ENCODE assay signal across 16 cellular contexts in genomic region chr6:149867876-149868640, GRCh38. TPM values are rescaled to one million over a fixed set of nuclear protein-coding genes. Genes with fewer than 3 reads are reported as not detected.
DNase-seq lines count a peak whose midpoint lies in the region; ATAC-seq, FAIRE-seq and TF ChIP-seq lines count a peak whose summit lies in the region.
"Had no signal": no experiment of that assay in that cellular context is flagged by ENCODE, and none has a peak within 500 bp of the region (broad histone marks: within the 10 kb centered on the region; RNA-seq: fewer than 3 reads in every experiment).

No MANE protein-coding gene starts in this region.

- H3F3A ChIP-seq in PC-3 (ENCODE audit: low read length, unreplicated experiment), result no peaks in the 10 kb centered on the region

- H3K27me3 Mint-ChIP-seq in endodermal cell (ENCODE audit: insufficient read depth), result peaks cover 9% of the 10 kb centered on the region
- H3K27me3 Mint-ChIP-seq in progenitor cell of endocrine pancreas, result peaks cover 28% of the 10 kb centered on the region

- H3K9ac ChIP-seq in PC-3 (ENCODE audit: low read length) (no peak overlapping the region), endodermal cell (ENCODE audit: extremely low read depth, low read length, poor library complexity, severe bottlenecking) (no peak overlapping the region)

- 50 to 70% methylated on average over 1 to 4 of the region's 4 CpGs for WGBS in endodermal cell (ENCODE audit: insufficient coverage in 1 of 2, insufficient read length in 1 of 2), 2 experiments

- no peaks in the 10 kb centered on the region for H3K9me2 ChIP-seq in PC-3 (replicated peaks; ENCODE audit: low read length)

- H3K9me3 Mint-ChIP-seq in endodermal cell, result peaks cover 4% of the 10 kb centered on the region
- peaks cover 3% of the 10 kb centered on the region for H3K9me3 Mint-ChIP-seq in progenitor cell of endocrine pancreas (ENCODE audit: low read depth)

- ATAC-seq in PC-3 (no peak), GM18873 (IDR thresholded peaks at IDR 0.05; ENCODE audit: low FRiP score, unreplicated experiment) (no peak)
- ATAC-seq: heart right ventricle, lower lobe of right lung had no signal

- no peak for FAIRE-seq in GM19239 (lab: Jason Lieb, UNC)

- H3K4me3 ChIP-seq in HEK293 (ENCODE audit: low read depth, low read length) (no peak overlapping the region), PC-3 (ENCODE audit: low read length) (no peak overlapping the region), endodermal cell (ENCODE audit: low read length) (no peak overlapping the region), dorsolateral prefrontal cortex (no peak overlapping the region)
- H3K4me3 ChIP-seq: heart right ventricle, lower lobe of right lung, thyroid gland had no signal

- intact Hi-C loops in PC-3 (cut with micrococcal nuclease), result no loop called here
- intact Hi-C loops in dorsolateral prefrontal cortex (cut with DNase I), result loop anchor here (5.0 to 10.0 kb wide), 4 partner anchors 54 to 323 kb away; partner anchors contain the start of genes LATS1 (in 1 of the 2), NUP43 (in 1 of the 2), PCMT1 (in 1 of the 2) and PPIL4 (in 1 of the 2)

- POLR2A ChIA-PET in HEK293 (lab: Yijun Ruan, JAX) (no interaction called here), PC-3 (lab: Charles Lee; ENCODE audit: unreplicated experiment) (no interaction called here)

- H3K4me1 Mint-ChIP-seq in endodermal cell, result peaks cover 3% of the 10 kb centered on the region
- peaks cover 10% of the 10 kb centered on the region for H3K4me1 Mint-ChIP-seq in progenitor cell of endocrine pancreas (ENCODE audit: low read depth)

- no peak overlapping the region for H3K27ac Mint-ChIP-seq in endodermal cell
- H3K27ac Mint-ChIP-seq in progenitor cell of endocrine pancreas, result no peak overlapping the region

- H4K20me1 ChIP-seq in PC-3 (ENCODE audit: low read length), result no peaks in the 10 kb centered on the region

- H3K27ac ChIP-seq in HEK293 (ENCODE audit: extremely low read depth, low read depth, low read length) (no peak overlapping the region), PC-3 (ENCODE audit: low read length) (no peak overlapping the region), endodermal cell (ENCODE audit: low read depth, low read length) (no peak overlapping the region), dorsolateral prefrontal cortex (no peak overlapping the region)
- H3K27ac ChIP-seq: heart right ventricle, lower lobe of right lung, thyroid gland had no signal

- no peaks in the 10 kb centered on the region for H3K4me1 ChIP-seq in HEK293 (ENCODE audit: control insufficient read depth, insufficient read depth, low read length)
- H3K4me1 ChIP-seq in PC-3 (ENCODE audit: insufficient read depth, low read length), result peaks cover 7% of the 10 kb centered on the region; the same call in 1 of the 2 replicates
- H3K4me1 ChIP-seq in endodermal cell (ENCODE audit: control insufficient read depth, insufficient read depth, low read length), result no peaks in the 10 kb centered on the region
- H3K4me1 ChIP-seq: Caco-2 had no signal

- no peak for TF ChIP-seq CTCF in HEK293 (tag by site-specific recombination; IDR thresholded peaks at IDR 0.05)
- TF ChIP-seq CTCF in PC-3 (conservative IDR thresholded peaks at IDR 0.05; ENCODE audit: low read depth, low read length), result no peak
- TF ChIP-seq CTCF in endodermal cell (conservative IDR thresholded peaks at IDR 0.05), result no peak
- TF ChIP-seq CTCF in progenitor cell of endocrine pancreas (IDR thresholded peaks at IDR 0.05; ENCODE audit: unreplicated experiment), result no peak
- TF ChIP-seq CTCF in dorsolateral prefrontal cortex (IDR thresholded peaks at IDR 0.05 in 54 of 56, conservative IDR thresholded peaks at IDR 0.05 in 2 of 56; ENCODE audit: low read depth in 1 of 56, partially characterized antibody in 56 of 56), result no peak

- H3K79me2 ChIP-seq in PC-3 (ENCODE audit: low read length), result no peaks in the 10 kb centered on the region; the same call in 1 of the 2 replicates

- BruUV-seq in PC-3 (replicated peaks; lab: Mats Ljungman, UMichigan), result no TSS peak

- DNase-seq in PC-3, result peak; percentile 67
- DNase-seq in endodermal cell, result peak; percentile 82
- peak; percentile 36 for DNase-seq in progenitor cell of endocrine pancreas (ENCODE audit: low spot score, unreplicated experiment)
- no peak for DNase-seq in GM19239 (ENCODE audit: insufficient read length, low spot score)
- DNase-seq in dorsolateral prefrontal cortex, result no peak
- DNase-seq: activated T-cell treated with anti-CD3 and anti-CD28 coated beads, Interleukin-2, amount 50 U/mL, for 48 hours; aorta; heart right ventricle; lower lobe of right lung; NCI-H146; NCI-H774; occipital lobe; thyroid gland had no signal

- H3K36me3 Mint-ChIP-seq in endodermal cell (ENCODE audit: low read depth) (no peaks in the 10 kb centered on the region), progenitor cell of endocrine pancreas (ENCODE audit: insufficient read depth) (no peaks in the 10 kb centered on the region)

- H3K27me3 ChIP-seq in PC-3 (ENCODE audit: low read length), result no peaks in the 10 kb centered on the region
- H3K27me3 ChIP-seq in endodermal cell (ENCODE audit: control insufficient read depth, insufficient read depth, low read length, poor library complexity, severe bottlenecking), result peaks cover 22% of the 10 kb centered on the region
- no peaks in the 10 kb centered on the region for H3K27me3 ChIP-seq in dorsolateral prefrontal cortex
- H3K27me3 ChIP-seq: heart right ventricle, thyroid gland had no signal

- CTCF ChIA-PET in HEK293 (lab: Yijun Ruan, JAX) (interaction anchor here (0.6 to 1.7 kb wide), 6 partner anchors 19 to 51 kb away, joined by 3 to 6 read pairs (median 4); partner anchors contain the start of gene RAET1E), PC-3 (lab: Charles Lee) (no interaction called here)

- no peak overlapping the region for H3K4me3 Mint-ChIP-seq in endodermal cell
- no peak overlapping the region for H3K4me3 Mint-ChIP-seq in progenitor cell of endocrine pancreas (ENCODE audit: low read depth)

- H3K9me3 ChIP-seq in HEK293 (ENCODE audit: control insufficient read depth, insufficient read depth, low read depth, low read length) (no peaks in the 10 kb centered on the region), PC-3 (ENCODE audit: low read length) (no peaks in the 10 kb centered on the region), endodermal cell (ENCODE audit: control insufficient read depth, low read length) (peaks cover 11% of the 10 kb centered on the region)
- H3K9me3 ChIP-seq: Caco-2, lower lobe of right lung, thyroid gland had no signal

- H3K36me3 ChIP-seq in HEK293 (ENCODE audit: control insufficient read depth in 2 of 2, insufficient read depth in 1 of 2, low read length in 2 of 2) (no peaks in the 10 kb centered on the region), PC-3 (ENCODE audit: low read depth, low read length) (no peaks in the 10 kb centered on the region), endodermal cell (ENCODE audit: control insufficient read depth, insufficient read depth, low read length) (no peaks in the 10 kb centered on the region)
- H3K36me3 ChIP-seq: heart right ventricle, lower lobe of right lung, thyroid gland had no signal

- no peak overlapping the region for H3K4me2 ChIP-seq in PC-3 (ENCODE audit: low read length)

- no peak overlapping the region for H2AFZ ChIP-seq in PC-3 (ENCODE audit: low read length)

TF ChIP-seq in HEK293, 187 proteins besides CTCF, POLR2A, EP300 and RAD21:
- TF ChIP-seq ZBTB17 (tag by site-specific recombination; IDR thresholded peaks at IDR 0.05) (peak; percentile 56), ZFP41 (tag by site-specific recombination; IDR thresholded peaks at IDR 0.05; ENCODE audit: borderline replicate concordance) (no peak)

RNA-seq across cellular contexts. Expression of gene LRP11, which starts 3.9 kb away (rescaled TPM):
- total RNA-seq in PC-3 (2014; rRNA removed) (32.0 and 39.9 TPM in 2 replicates), endodermal cell (1 to 10 TPM; 3.6 to 6.0 TPM), progenitor cell of endocrine pancreas (45.0 and 63.3 TPM in 2 replicates), dorsolateral prefrontal cortex (10 to 100 TPM; 36.7 to 71.1 (median 58.3) TPM)
- 14.1 TPM for polyA plus RNA-seq in endodermal cell (2013, experiment 1 of 2)
- 13.2 TPM for polyA plus RNA-seq in endodermal cell (2013, experiment 2 of 2)

RNA-seq across cellular contexts. Expression of gene RAET1E, which starts 29.9 kb away (rescaled TPM):
- 0.40 and 1.7 TPM in 2 replicates for total RNA-seq in PC-3 (2014; rRNA removed)
- not detected for total RNA-seq in endodermal cell
- polyA plus RNA-seq in endodermal cell (2013, experiment 1 of 2), result not detected
- polyA plus RNA-seq in endodermal cell (2013, experiment 2 of 2), result not detected
- total RNA-seq in progenitor cell of endocrine pancreas, result not detected in 2 replicates
- 1 to 10 TPM in 2 of 120 experiments, under 1 TPM in 21, not detected in 97; 0.21 to 1.4 (median 0.52) TPM for total RNA-seq in dorsolateral prefrontal cortex
- total RNA-seq: Caco-2, lower lobe of right lung, occipital lobe had no signal

RNA-seq across cellular contexts. Expression of gene RAET1G, which starts 54.9 kb away (rescaled TPM):
- total RNA-seq in PC-3 (2014; rRNA removed), result 1.5 and 2.0 TPM in 2 replicates
- not detected for total RNA-seq in endodermal cell
- not detected for polyA plus RNA-seq in endodermal cell (2013, experiment 1 of 2)
- polyA plus RNA-seq in endodermal cell (2013, experiment 2 of 2), result not detected
- not detected in 2 replicates for total RNA-seq in progenitor cell of endocrine pancreas
- 1 to 10 TPM in 2 of 120 experiments, under 1 TPM in 15, not detected in 103; 0.42 to 1.3 (median 0.59) TPM for total RNA-seq in dorsolateral prefrontal cortex
- total RNA-seq: Caco-2, occipital lobe had no signal

Comparison
In these comparisons a context has a peak if more than half of its experiments do, and no peak if none do; other contexts are left out.
1. DNase-seq: peak in PC-3 (single experiment), endodermal cell (single experiment) and progenitor cell of endocrine pancreas (single experiment); none in GM19239 (single experiment) and dorsolateral prefrontal cortex (0 of 10).